ENCODE assay signal across 20 cellular contexts in the genomic region with DNA sequence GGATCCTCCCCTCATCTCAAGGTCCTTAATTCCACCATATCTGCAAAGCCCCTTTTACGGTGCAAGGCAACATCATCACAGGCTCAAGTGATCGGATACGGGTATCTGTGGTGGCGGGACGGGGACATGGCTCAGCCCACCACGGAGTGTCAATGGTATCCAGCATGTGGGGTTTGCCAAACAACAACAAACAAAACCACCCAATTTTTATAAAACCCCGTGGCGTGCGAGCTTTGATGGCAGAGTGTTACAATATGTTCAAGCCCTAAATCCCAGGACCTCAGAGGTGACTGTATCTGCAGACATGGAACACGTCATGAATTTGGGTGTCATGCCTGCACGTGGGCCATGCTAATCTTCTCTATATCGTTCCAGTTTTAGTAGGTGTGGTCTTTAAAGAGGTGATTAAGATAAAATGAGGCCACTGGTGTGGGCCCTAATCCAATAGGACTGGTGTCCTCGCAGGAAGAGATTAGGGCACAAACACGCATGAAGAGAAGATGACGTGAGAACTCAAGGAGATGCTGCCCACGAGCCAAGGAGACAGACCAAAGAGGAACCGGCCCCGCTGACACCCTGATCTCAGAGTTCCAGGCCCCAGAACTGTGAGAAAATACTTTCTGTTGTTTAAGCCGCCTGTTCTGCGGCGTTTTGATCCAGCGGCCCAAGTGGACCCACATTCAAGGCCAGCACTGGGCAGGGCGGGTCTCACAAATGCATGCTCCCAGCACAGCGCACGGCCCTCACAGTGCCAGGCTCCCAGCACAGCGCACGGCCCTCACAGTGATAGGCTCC. TPM values are rescaled to one million over a fixed set of nuclear protein-coding genes. Genes with fewer than 3 reads are reported as not detected.
DNase-seq lines count a peak whose midpoint lies in the region; ATAC-seq and TF ChIP-seq lines count a peak whose summit lies in the region.
"Had no signal": no experiment of that assay in that cellular context is flagged by ENCODE, and none has a peak within 500 bp of the region (broad histone marks: within the 10 kb centered on the region; RNA-seq: fewer than 3 reads in every experiment).

No MANE protein-coding gene starts in this region.

- no peaks in the 10 kb centered on the region for H3K9me3 ChIP-seq in DOHH2 (ENCODE audit: control insufficient read depth, insufficient read depth, low read length)
- H3K9me3 ChIP-seq: adrenal gland, upper lobe of right lung had no signal

- TF ChIP-seq CTCF in DOHH2 (IDR thresholded peaks at IDR 0.05; ENCODE audit: low read depth, low read length, poor library complexity, severe bottlenecking), result no peak

- POLR2A ChIA-PET in activated CD8-positive, alpha-beta T cell treated with anti-CD3 and anti-CD28 coated beads, Interleukin-2, amount 10 ng/mL, durations not matched to agents 7 days and 5 days (lab: Charles Lee), result interaction anchor here (1.8 kb wide), 1 partner anchor 73 kb away, joined by 6 read pairs; no protein-coding TSS in a partner anchor

- H3K79me2 ChIP-seq in DOHH2 (ENCODE audit: control insufficient read depth, low read length), result no peaks in the 10 kb centered on the region

- CTCF ChIA-PET in activated CD8-positive, alpha-beta T cell treated with anti-CD3 and anti-CD28 coated beads, Interleukin-2, amount 10 ng/mL, durations not matched to agents 7 days and 5 days (lab: Charles Lee), result interaction anchor here (2.3 kb wide), 1 partner anchor 70 kb away, joined by 24 read pairs; no protein-coding TSS in a partner anchor

- 0 out of 2 replicates have a peak overlapping the region, but pooled peaks have one; percentile 4 for H3K4me2 ChIP-seq in DOHH2 (ENCODE audit: low read length)

- H3K27me3 Mint-ChIP-seq in activated CD8-positive, alpha-beta T cell treated with anti-CD3 and anti-CD28 coated beads, Interleukin-2, amount 10 ng/mL, durations not matched to agents 7 days and 5 days (ENCODE audit: low read depth), result no peaks in the 10 kb centered on the region
- peaks cover 0 to 7% (median 3%) of the 10 kb centered on the region in 3 donors for H3K27me3 Mint-ChIP-seq in immature natural killer cell (ENCODE audit: low read depth in 3 of 3)

- no peak overlapping the region for H3K27ac ChIP-seq in DOHH2 (ENCODE audit: low read depth, low read length)
- H3K27ac ChIP-seq: adrenal gland, cardiac muscle cell, upper lobe of right lung had no signal

- H4K20me1 ChIP-seq in DOHH2 (ENCODE audit: control insufficient read depth, insufficient read depth, low read depth, low read length), result no peaks in the 10 kb centered on the region

- DNase-seq in NCI-H82 (lab: John Stamatoyannopoulos, UW) (peak; percentile 69), NCI-H82 treated with DMSO at 0.1 percent for 48 hours (lab: John Stamatoyannopoulos, UW; ENCODE audit: unreplicated experiment) (no peak), immature natural killer cell (no peak), epidermal melanocyte (ENCODE audit: insufficient read length, low spot score) (no peak), dermis blood vessel endothelial cell (no peak)
- no peak for DNase-seq in activated CD8-positive, alpha-beta T cell treated with anti-CD3 and anti-CD28 coated beads, Interleukin-2, amount 10 ng/mL, durations not matched to agents 7 days and 5 days
- DNase-seq: 8988T; adrenal gland; effector CD8-positive, alpha-beta T cell; H9; islet precursor cell; Kasumi-1; natural killer cell; NCI-H1105; NCI-H748 treated with DMSO at 0.1 percent for 48 hours; upper lobe of right lung had no signal

- no peak overlapping the region for H3K4me3 ChIP-seq in DOHH2 (ENCODE audit: low read length)
- H3K4me3 ChIP-seq: adrenal gland, cardiac muscle cell, upper lobe of right lung had no signal

- H3K9me3 Mint-ChIP-seq in activated CD8-positive, alpha-beta T cell treated with anti-CD3 and anti-CD28 coated beads, Interleukin-2, amount 10 ng/mL, durations not matched to agents 7 days and 5 days (ENCODE audit: insufficient read depth), result no peaks in the 10 kb centered on the region
- no peaks in the 10 kb centered on the region for H3K9me3 Mint-ChIP-seq in immature natural killer cell
- H3K9me3 Mint-ChIP-seq: H9, natural killer cell had no signal

- H3K9me2 ChIP-seq in DOHH2 (replicated peaks; ENCODE audit: control insufficient read depth, low read length), result no peaks in the 10 kb centered on the region

- no peaks in the 10 kb centered on the region for H3F3A ChIP-seq in DOHH2 (ENCODE audit: control insufficient read depth, insufficient read depth)

- H3K36me3 Mint-ChIP-seq in activated CD8-positive, alpha-beta T cell treated with anti-CD3 and anti-CD28 coated beads, Interleukin-2, amount 10 ng/mL, durations not matched to agents 7 days and 5 days (ENCODE audit: low read depth), result peaks cover 63% of the 10 kb centered on the region
- H3K36me3 Mint-ChIP-seq in immature natural killer cell, result peaks cover 0 to 16% (median 10%) of the 10 kb centered on the region in 3 donors
- H3K36me3 Mint-ChIP-seq: natural killer cell had no signal

- peak overlapping the region; percentile 95 for H3K27ac Mint-ChIP-seq in activated CD8-positive, alpha-beta T cell treated with anti-CD3 and anti-CD28 coated beads, Interleukin-2, amount 10 ng/mL, durations not matched to agents 7 days and 5 days
- H3K27ac Mint-ChIP-seq in immature natural killer cell, result peak overlapping the region in 4 of 6 donors; percentile 29 to 76 (median 56)
- H3K27ac Mint-ChIP-seq: H9 had no signal

- no peaks in the 10 kb centered on the region for H3K27me3 ChIP-seq in DOHH2 (ENCODE audit: control insufficient read depth, low read length)
- H3K27me3 ChIP-seq: adrenal gland, cardiac muscle cell, upper lobe of right lung had no signal

- peaks cover 66% of the 10 kb centered on the region for H3K4me1 Mint-ChIP-seq in activated CD8-positive, alpha-beta T cell treated with anti-CD3 and anti-CD28 coated beads, Interleukin-2, amount 10 ng/mL, durations not matched to agents 7 days and 5 days (ENCODE audit: low read depth)
- peaks cover 9 to 24% of the 10 kb centered on the region in 2 donors for H3K4me1 Mint-ChIP-seq in immature natural killer cell
- H3K4me1 Mint-ChIP-seq: H9 had no signal

- H3K4me3 Mint-ChIP-seq in activated CD8-positive, alpha-beta T cell treated with anti-CD3 and anti-CD28 coated beads, Interleukin-2, amount 10 ng/mL, durations not matched to agents 7 days and 5 days, result peak overlapping the region; percentile 53
- H3K4me3 Mint-ChIP-seq in immature natural killer cell, result no peak overlapping the region
- H3K4me3 Mint-ChIP-seq: H9 had no signal

- ATAC-seq in activated CD8-positive, alpha-beta T cell treated with anti-CD3 and anti-CD28 coated beads, Interleukin-2, amount 10 ng/mL, durations not matched to agents 7 days and 5 days, result no peak
- no peak for ATAC-seq in HG03432 (IDR thresholded peaks at IDR 0.05; ENCODE audit: unreplicated experiment)
- ATAC-seq: Panc1, upper lobe of right lung had no signal

- H3K36me3 ChIP-seq in DOHH2 (ENCODE audit: control insufficient read depth, low read length), result peaks cover 5% of the 10 kb centered on the region; the same call in 1 of the 2 replicates

- H3K4me1 ChIP-seq in DOHH2 (ENCODE audit: control insufficient read depth, low read length), result peaks cover 28% of the 10 kb centered on the region
- H3K4me1 ChIP-seq: adrenal gland, upper lobe of right lung had no signal

RNA-seq across cellular contexts. Expression of gene GOLGA3, which starts 6.6 kb away (rescaled TPM):
- 10 to 100 TPM; 63.7 to 69.3 TPM for total RNA-seq in activated CD8-positive, alpha-beta T cell treated with anti-CD3 and anti-CD28 coated beads, Interleukin-2, amount 10 ng/mL, durations not matched to agents 7 days and 5 days
- 10 to 100 TPM in 1 of 3 donors, 1 to 10 TPM in 1, under 1 TPM in 1; 0.69 to 21.9 (median 3.8) TPM for polyA plus RNA-seq in immature natural killer cell
- total RNA-seq in dermis blood vessel endothelial cell, result 101 and 139 TPM in 2 replicates

RNA-seq across cellular contexts. Expression of gene CHFR, which starts 52.1 kb away (rescaled TPM):
- 10 to 100 TPM; 88.0 to 90.6 TPM for total RNA-seq in activated CD8-positive, alpha-beta T cell treated with anti-CD3 and anti-CD28 coated beads, Interleukin-2, amount 10 ng/mL, durations not matched to agents 7 days and 5 days
- 10 to 100 TPM; 28.9 to 66.5 (median 31.5) TPM for polyA plus RNA-seq in immature natural killer cell
- 50.0 and 50.5 TPM in 2 replicates for total RNA-seq in dermis blood vessel endothelial cell
